30 cellular contexts compared by ENCODE assay signal in genomic region chr4:175708739-175709138, GRCh38.
"Had no signal": no experiment of that assay in that cellular context is flagged by ENCODE, and none has a peak within 500 bp of the region (broad histone marks: within the 10 kb centered on the region; RNA-seq: fewer than 3 reads in every experiment).

No MANE protein-coding gene starts in this region.

- H3K4me1 ChIP-seq: adrenal gland, ascending aorta, body of pancreas, breast epithelium had no signal

- H3K36me3 ChIP-seq: adrenal gland, ascending aorta, brain microvascular endothelial cell, breast epithelium, cardiac muscle cell had no signal

- H3K27me3 ChIP-seq: adrenal gland, ascending aorta, body of pancreas, brain microvascular endothelial cell, breast epithelium, cardiac muscle cell had no signal

- H3K9me3 ChIP-seq: adrenal gland, ascending aorta, body of pancreas, breast epithelium had no signal

- DNase-seq: activated effector memory CD4-positive, alpha-beta T cell treated with anti-CD3 and anti-CD28 coated beads, Interleukin-2, amount 50 U/mL, for 16 hours; activated effector memory CD4-positive, alpha-beta T cell treated with Interleukin-2 at 50 U/mL for 16 hours; activated gamma-delta T cell; activated gamma-delta T cell treated with Interleukin-2 at 50 U/mL for 16 hours; activated naive CD4-positive, alpha-beta T cell; activated naive CD4-positive, alpha-beta T cell treated with anti-CD3 and anti-CD28 coated beads for 36 hours; activated naive CD4-positive, alpha-beta T cell treated with anti-CD3 and anti-CD28 coated beads, Interleukin-2, amount 10 ng/mL, durations not matched to agents 7 days and 5 days; activated naive CD4-positive, alpha-beta T cell treated with anti-CD3 and anti-CD28 coated beads, Interleukin-2, amount 50 U/mL, for 16 hours; activated naive CD4-positive, alpha-beta T cell treated with Interleukin-2 at 50 U/mL for 16 hours; activated naive CD8-positive, alpha-beta T cell treated with anti-CD3 and anti-CD28 coated beads for 36 hours; activated naive CD8-positive, alpha-beta T cell treated with anti-CD3 and anti-CD28 coated beads, Interleukin-2, amount 10 ng/mL, durations not matched to agents 7 days and 5 days; activated naive CD8-positive, alpha-beta T cell treated with anti-CD3 and anti-CD28 coated beads, Interleukin-2, amount 50 U/mL, for 24 hours; activated T-cell treated with anti-CD3 and anti-CD28 coated beads, Interleukin-2, amount 50 U/mL, for 4 hours; activated T-cell treated with anti-CD3 and anti-CD28 coated beads, Interleukin-2, amount 50 U/mL, for 48 hours; activated T-cell treated with anti-CD3 and anti-CD28 coated beads, Interleukin-2, amount 50 U/mL, for 72 hours; adrenal gland; amniotic stem cell; amygdala; anterior cingulate cortex; aorta; body of pancreas; brain microvascular endothelial cell; caudate nucleus; central memory CD4-positive, alpha-beta T cell; cerebellar nuclear complex had no signal

- H3K27ac ChIP-seq: adrenal gland, ascending aorta, body of pancreas, brain microvascular endothelial cell, breast epithelium, cardiac muscle cell had no signal

- ATAC-seq: activated naive CD4-positive, alpha-beta T cell treated with anti-CD3 and anti-CD28 coated beads, Interleukin-2, amount 50 U/mL, for 72 hours; activated naive CD8-positive, alpha-beta T cell treated with anti-CD3 and anti-CD28 coated beads, Interleukin-2, amount 50 U/mL, for 24 hours; activated T-cell treated with anti-CD3 and anti-CD28 coated beads, Interleukin-2, amount 50 U/mL, for 4 hours; activated T-cell treated with anti-CD3 and anti-CD28 coated beads, Interleukin-2, amount 50 U/mL, for 72 hours; activated T-helper 17 cell treated with anti-CD3 and anti-CD28 coated beads, Interleukin-2, amount 50 U/mL, for 72 hours; body of pancreas had no signal

- H3K4me3 ChIP-seq: adrenal gland, ascending aorta, body of pancreas, breast epithelium, cardiac muscle cell had no signal
